Comparison of ENCODE assay signal across 25 cellular contexts in the genomic region with DNA sequence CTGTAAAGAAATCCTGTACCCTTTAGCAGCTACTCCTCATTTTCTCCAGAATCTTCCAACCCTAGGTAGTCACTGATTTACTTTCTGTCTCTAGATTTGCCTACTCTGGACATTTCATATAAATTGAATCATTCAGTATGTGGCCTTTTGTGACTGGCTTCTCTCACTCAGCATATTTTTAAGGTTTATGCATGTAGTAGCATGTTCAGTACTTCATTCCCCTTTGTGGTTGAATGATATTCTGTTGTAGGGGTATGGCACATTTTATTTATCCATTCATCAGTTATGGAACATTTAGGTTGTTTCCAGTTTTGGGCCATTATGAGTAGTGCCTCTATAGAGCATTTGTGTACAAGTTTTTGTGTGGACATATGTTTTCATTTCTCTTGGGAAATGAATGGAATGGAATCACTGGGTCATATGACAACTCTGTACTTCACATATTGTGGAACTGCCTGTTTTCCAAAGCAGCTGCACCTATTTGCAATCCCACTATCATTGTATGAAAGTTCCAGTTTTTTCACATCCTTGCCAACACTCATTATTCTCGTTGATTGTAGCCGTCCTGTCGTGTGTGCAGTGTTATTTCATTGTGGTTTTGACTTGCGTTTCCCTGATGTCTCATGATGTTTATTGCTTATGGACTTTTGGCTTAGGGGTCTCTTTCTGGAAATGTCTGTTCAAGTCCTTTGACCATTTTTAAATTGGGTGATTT. TPM values are rescaled to one million over a fixed set of nuclear protein-coding genes. Genes with fewer than 3 reads are reported as not detected.
A peak's percentile ranks its signal among the peaks of the same experiment; 100 is the strongest.
DNase-seq lines count a peak whose midpoint lies in the region; ATAC-seq and TF ChIP-seq lines count a peak whose summit lies in the region.
"Had no signal": no experiment of that assay in that cellular context is flagged by ENCODE, and none has a peak within 500 bp of the region (broad histone marks: within the 10 kb centered on the region; RNA-seq: fewer than 3 reads in every experiment).

No MANE protein-coding gene starts in this region.

- TF ChIP-seq CTCF in mammary epithelial cell (conservative IDR thresholded peaks at IDR 0.05 in 1 of 2, IDR thresholded peaks at IDR 0.05 in 1 of 2; ENCODE audit: extremely low read depth in 1 of 2, insufficient read depth in 1 of 2, low read depth in 1 of 2, low read length in 2 of 2) (no peak), breast epithelium (IDR thresholded peaks at IDR 0.05) (no peak), glutamatergic neuron (IDR thresholded peaks at IDR 0.05; ENCODE audit: partially characterized antibody, unreplicated experiment) (no peak), type B pancreatic cell (conservative IDR thresholded peaks at IDR 0.05) (no peak)

- H3K4me3 ChIP-seq in mammary epithelial cell (replicated peaks in 1 of 3; ENCODE audit: insufficient read depth in 1 of 3, low read depth in 2 of 3, low read length in 3 of 3) (no peak overlapping the region), breast epithelium (no peak overlapping the region)
- H3K4me3 ChIP-seq: coronary artery, heart left ventricle, neural progenitor cell, sigmoid colon, uterus had no signal

- intact Hi-C loops in mammary epithelial cell (cut with micrococcal nuclease) (no loop called here), breast epithelium (cut with DNase I; ENCODE audit: low total_unique reads) (no loop called here)

- no TSS peak for BruUV-seq in mammary epithelial cell (replicated peaks; lab: Mats Ljungman, UMichigan)

- H2AFZ ChIP-seq in mammary epithelial cell (ENCODE audit: low read depth, low read length), result no peak overlapping the region
- H2AFZ ChIP-seq: neural progenitor cell had no signal

- DNase-seq in mammary epithelial cell (peak; percentile 80), breast epithelium (ENCODE audit: low spot score in 2 of 2) (no peak), glutamatergic neuron (no peak), type B pancreatic cell (ENCODE audit: extremely low spot score, unreplicated experiment) (no peak), Ammon's horn (ENCODE audit: low spot score) (no peak), NCI-H2196 treated with DMSO at 0.1 percent for 48 hours (lab: John Stamatoyannopoulos, UW; ENCODE audit: unreplicated experiment) (no peak), DMS79 treated with DMSO at 0.1 percent for 48 hours (lab: John Stamatoyannopoulos, UW) (no peak)
- DNase-seq in activated naive CD8-positive, alpha-beta T cell treated with anti-CD3 and anti-CD28 coated beads, Interleukin-2, amount 50 U/mL, for 24 hours, result no peak
- DNase-seq: activated CD4-positive, CD25-positive, alpha-beta regulatory T cell; DMS 273 treated with DMSO at 0.1 percent for 48 hours; heart left ventricle; IMR-90; left ventricle myocardium superior; NCI-H1105; NCI-H2081 treated with DMSO at 0.1 percent for 48 hours; NCI-H526; posterior cingulate gyrus; sigmoid colon; stimulated activated CD4-positive, alpha-beta T cell treated with anti-CD3 and anti-CD28 coated beads, Interleukin-15, amount 100 ng/mL, for 24 hours; stimulated activated CD8-positive, alpha-beta memory T cell treated with anti-CD3 and anti-CD28 coated beads, Interleukin-4, amount 100 ng/mL, for 48 hours; uterus had no signal

- peaks cover 69% of the 10 kb centered on the region for H3K36me3 Mint-ChIP-seq in activated naive CD8-positive, alpha-beta T cell treated with anti-CD3 and anti-CD28 coated beads, Interleukin-2, amount 50 U/mL, for 24 hours (ENCODE audit: low read depth)
- H3K36me3 Mint-ChIP-seq in glutamatergic neuron (ENCODE audit: unreplicated experiment) (peaks cover 37% of the 10 kb centered on the region), type B pancreatic cell (peaks cover 73% of the 10 kb centered on the region)

- dilution Hi-C loops in mammary epithelial cell (cut with HindIII; ENCODE audit: low sequenced_read_pairs), result no loop called here

- H3K27me3 ChIP-seq in mammary epithelial cell (ENCODE audit: insufficient read depth, low read length), result no peaks in the 10 kb centered on the region
- H3K27me3 ChIP-seq in breast epithelium, result no peaks in the 10 kb centered on the region
- H3K27me3 ChIP-seq: heart left ventricle, neural progenitor cell, sigmoid colon, uterus had no signal

- H3K4me3 Mint-ChIP-seq in activated naive CD8-positive, alpha-beta T cell treated with anti-CD3 and anti-CD28 coated beads, Interleukin-2, amount 50 U/mL, for 24 hours, result peak overlapping the region; percentile 14
- H3K4me3 Mint-ChIP-seq in glutamatergic neuron (ENCODE audit: unreplicated experiment) (peak overlapping the region; percentile 21), type B pancreatic cell (peak overlapping the region; percentile 37)
- H3K4me3 Mint-ChIP-seq: brain, neural progenitor cell had no signal

- in situ Hi-C loops in mammary epithelial cell (cut with MboI; ENCODE audit: low sequenced_read_pairs in 2 of 2), result no loop called here

- H3K4me2 ChIP-seq in mammary epithelial cell (ENCODE audit: insufficient read depth, low read depth, low read length), result peak overlapping the region; percentile 21
- H3K4me2 ChIP-seq: neural progenitor cell had no signal

- peaks cover 81% of the 10 kb centered on the region for H3K79me2 ChIP-seq in mammary epithelial cell (ENCODE audit: insufficient read depth, low read length)

- H3K9me3 ChIP-seq in mammary epithelial cell (replicated peaks; ENCODE audit: insufficient read depth, low read length), result peaks cover 9% of the 10 kb centered on the region
- peaks cover 0 to 21% of the 10 kb centered on the region in 2 donors for H3K9me3 ChIP-seq in breast epithelium
- H3K9me3 ChIP-seq: uterus had no signal

- H4K20me1 ChIP-seq in mammary epithelial cell (ENCODE audit: insufficient read depth, low read length), result no peaks in the 10 kb centered on the region

- H3K27ac ChIP-seq in mammary epithelial cell (ENCODE audit: insufficient read depth, low read depth, low read length), result peak overlapping the region; percentile 41
- H3K27ac ChIP-seq in breast epithelium, result no peak overlapping the region
- H3K27ac ChIP-seq: C4-2B, coronary artery, heart left ventricle, neural progenitor cell, sigmoid colon, uterus had no signal

- H3K4me1 Mint-ChIP-seq in activated naive CD8-positive, alpha-beta T cell treated with anti-CD3 and anti-CD28 coated beads, Interleukin-2, amount 50 U/mL, for 24 hours, result peaks cover 64% of the 10 kb centered on the region
- peaks cover 29% of the 10 kb centered on the region for H3K4me1 Mint-ChIP-seq in glutamatergic neuron (ENCODE audit: low read depth, unreplicated experiment)
- peaks cover 3% of the 10 kb centered on the region for H3K4me1 Mint-ChIP-seq in type B pancreatic cell (ENCODE audit: unreplicated experiment)

- 96% methylated on average over 4 of the region's 4 CpGs for WGBS in mammary epithelial cell (ENCODE audit: low coverage, missing lambda C conversion rate)

- peak overlapping the region; percentile 61 for H3K27ac Mint-ChIP-seq in activated naive CD8-positive, alpha-beta T cell treated with anti-CD3 and anti-CD28 coated beads, Interleukin-2, amount 50 U/mL, for 24 hours
- H3K27ac Mint-ChIP-seq in glutamatergic neuron (ENCODE audit: unreplicated experiment) (peak overlapping the region; percentile 94), type B pancreatic cell (no peak overlapping the region)
- H3K27ac Mint-ChIP-seq: neural progenitor cell had no signal

- CTCF ChIA-PET in mammary epithelial cell (lab: Charles Lee; ENCODE audit: low non-redundant PET), result no interaction called here

- H3K9me3 Mint-ChIP-seq in activated naive CD8-positive, alpha-beta T cell treated with anti-CD3 and anti-CD28 coated beads, Interleukin-2, amount 50 U/mL, for 24 hours, result peaks cover 27% of the 10 kb centered on the region
- H3K9me3 Mint-ChIP-seq in glutamatergic neuron (ENCODE audit: unreplicated experiment) (peaks cover 25% of the 10 kb centered on the region), type B pancreatic cell (peaks cover 22% of the 10 kb centered on the region)

- H3K4me1 ChIP-seq in mammary epithelial cell (ENCODE audit: insufficient read depth, low read length) (peaks cover 13% of the 10 kb centered on the region), breast epithelium (no peaks in the 10 kb centered on the region)
- H3K4me1 ChIP-seq: uterus had no signal

- ATAC-seq in activated naive CD8-positive, alpha-beta T cell treated with anti-CD3 and anti-CD28 coated beads, Interleukin-2, amount 50 U/mL, for 24 hours, result peak; percentile 33
- ATAC-seq: heart left ventricle, left ventricle myocardium superior had no signal

- no peak overlapping the region for H3K9ac ChIP-seq in mammary epithelial cell (ENCODE audit: insufficient read depth, low read length)
- H3K9ac ChIP-seq: neural progenitor cell had no signal

- no peaks in the 10 kb centered on the region for H3K27me3 Mint-ChIP-seq in activated naive CD8-positive, alpha-beta T cell treated with anti-CD3 and anti-CD28 coated beads, Interleukin-2, amount 50 U/mL, for 24 hours
- H3K27me3 Mint-ChIP-seq in glutamatergic neuron (ENCODE audit: unreplicated experiment) (peaks cover 6% of the 10 kb centered on the region), type B pancreatic cell (no peaks in the 10 kb centered on the region)
- H3K27me3 Mint-ChIP-seq: brain had no signal

- H3K36me3 ChIP-seq in mammary epithelial cell (ENCODE audit: insufficient read depth, low read length), result no peaks in the 10 kb centered on the region
- H3K36me3 ChIP-seq in breast epithelium, result no peaks in the 10 kb centered on the region
- H3K36me3 ChIP-seq: uterus had no signal

- TF ChIP-seq POLR2A in breast epithelium (IDR thresholded peaks at IDR 0.05), result no peak

RNA-seq across cellular contexts. Expression of a gene that starts 57.2 kb away (rescaled TPM):
- total RNA-seq in mammary epithelial cell (10 to 100 TPM; 33.3 to 41.0 TPM), breast epithelium (10 to 100 TPM; 45.4 to 81.2 (median 48.8) TPM), glutamatergic neuron (ENCODE audit: unreplicated experiment) (204 TPM), type B pancreatic cell (ENCODE audit: low replicate concordance) (102 and 136 TPM in 2 replicates)
- 8.2 TPM for polyA plus RNA-seq in mammary epithelial cell
- 59.9 TPM for polyA minus RNA-seq in mammary epithelial cell
